In the genomic region with DNA sequence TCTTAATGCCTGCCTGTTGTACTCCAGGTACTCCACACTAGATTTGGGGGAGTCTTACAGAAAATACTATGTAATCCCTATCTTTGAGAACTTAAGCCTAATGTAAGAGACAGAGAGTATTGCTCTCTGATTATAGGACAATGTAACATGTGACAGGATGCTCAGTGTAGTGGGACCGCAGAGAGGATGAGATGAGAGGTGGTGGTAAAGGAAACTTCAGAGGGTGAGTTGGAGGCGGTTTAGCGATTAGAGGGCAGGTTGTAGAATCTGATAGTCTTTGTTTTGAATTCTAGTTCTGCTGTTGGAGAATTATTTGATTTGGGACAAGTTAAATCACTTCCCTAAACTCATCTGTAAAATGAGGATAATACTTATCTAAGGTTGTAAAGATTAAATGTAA, we compare ENCODE assay signal across 9 cellular contexts. TPM values are rescaled to one million over a fixed set of nuclear protein-coding genes. Genes with fewer than 3 reads are reported as not detected.
DNase-seq lines count a peak whose midpoint lies in the region; ATAC-seq, FAIRE-seq and TF ChIP-seq lines count a peak whose summit lies in the region.
"Had no signal": no experiment of that assay in that cellular context is flagged by ENCODE, and none has a peak within 500 bp of the region (broad histone marks: within the 10 kb centered on the region; RNA-seq: fewer than 3 reads in every experiment).

No MANE protein-coding gene starts in this region.

- TF ChIP-seq POLR2A in gastroesophageal sphincter (IDR thresholded peaks at IDR 0.05) = no peak

- no peaks in the 10 kb centered on the region for H3K27me3 ChIP-seq in CD4-positive, alpha-beta T cell (ENCODE audit: control insufficient read depth, insufficient read depth, low read length)
- H3K27me3 ChIP-seq in H7 (ENCODE audit: control insufficient read depth, insufficient read depth, low read length) (peaks cover 52% of the 10 kb centered on the region), gastroesophageal sphincter (no peaks in the 10 kb centered on the region)

- H3K4me1 Mint-ChIP-seq in CD4-positive, alpha-beta T cell (ENCODE audit: low read depth) = peaks cover 77% of the 10 kb centered on the region
- H3K4me1 Mint-ChIP-seq in activated T-helper 1 cell treated with anti-CD3 and anti-CD28 coated beads, Interleukin-12 subunit alpha, Interleukin-12 subunit beta, Interleukin-2, Interleukin-4 antibody, amounts not matched to agents 30 ng/mL and 10 ng/mL and 1 ng/mL, durations not matched to agents 14 hours and 24 hours and 36 hours (ENCODE audit: low read depth) = peaks cover 67% of the 10 kb centered on the region

- peak overlapping the region; percentile 2 for H3K27ac ChIP-seq in CD4-positive, alpha-beta T cell (ENCODE audit: low read depth, low read length)
- H3K27ac ChIP-seq in gastroesophageal sphincter = no peak overlapping the region
- H3K27ac ChIP-seq: C4-2B had no signal

- H3K9me3 ChIP-seq in CD4-positive, alpha-beta T cell (ENCODE audit: control insufficient read depth, low read length) = no peaks in the 10 kb centered on the region
- H3K9me3 ChIP-seq in gastroesophageal sphincter = no peaks in the 10 kb centered on the region

- 85 to 95% methylated on average over 3 of the region's 3 CpGs for WGBS in gastroesophageal sphincter (ENCODE audit: low coverage in 1 of 2), 2 donors

- peak overlapping the region; percentile 60 for H3K27ac Mint-ChIP-seq in CD4-positive, alpha-beta T cell
- H3K27ac Mint-ChIP-seq in activated T-helper 1 cell treated with anti-CD3 and anti-CD28 coated beads, Interleukin-12 subunit alpha, Interleukin-12 subunit beta, Interleukin-2, Interleukin-4 antibody, amounts not matched to agents 30 ng/mL and 10 ng/mL and 1 ng/mL, durations not matched to agents 14 hours and 24 hours and 36 hours = peak overlapping the region; percentile 49

- peaks cover 0 to 16% (median 5%) of the 10 kb centered on the region in 3 donors for H3K4me1 ChIP-seq in gastroesophageal sphincter

- ATAC-seq in CD4-positive, alpha-beta T cell (ENCODE audit: poor library complexity) = peak; percentile 84
- ATAC-seq in GM19455 (IDR thresholded peaks at IDR 0.05; ENCODE audit: unreplicated experiment) (peak; percentile 79), HG03378 (IDR thresholded peaks at IDR 0.05; ENCODE audit: unreplicated experiment) (peak; percentile 94), gastroesophageal sphincter (no peak)

- H3K36me3 ChIP-seq in H7 (replicated peaks; ENCODE audit: control insufficient read depth, insufficient read depth, low read length) (no peaks in the 10 kb centered on the region), gastroesophageal sphincter (peaks cover 0 to 16% of the 10 kb centered on the region in 2 donors)

- no peak for TF ChIP-seq CTCF in CD4-positive, alpha-beta T cell (IDR thresholded peaks at IDR 0.05)
- TF ChIP-seq CTCF in gastroesophageal sphincter (IDR thresholded peaks at IDR 0.05) = no peak

- CTCF ChIA-PET in CD4-positive, alpha-beta T cell (lab: Charles Lee) = no interaction called here

- no peak for TF ChIP-seq EP300 in gastroesophageal sphincter (IDR thresholded peaks at IDR 0.05)

- POLR2A ChIA-PET in CD4-positive, alpha-beta T cell (lab: Charles Lee) = no interaction called here

- DNase-seq in CD4-positive, alpha-beta T cell = peak in 8 of 10 experiments; percentile 15 to 44 (median 26)
- DNase-seq in activated T-helper 1 cell treated with anti-CD3 and anti-CD28 coated beads, Interleukin-12 subunit alpha, Interleukin-12 subunit beta, Interleukin-2, Interleukin-4 antibody, amounts not matched to agents 30 ng/mL and 10 ng/mL and 1 ng/mL, durations not matched to agents 14 hours and 24 hours and 36 hours (ENCODE audit: low spot score) = peak; percentile 51
- no peak for DNase-seq in HTR-8/SVneo (ENCODE audit: insufficient read length, low spot score)
- no peak for DNase-seq in H7
- DNase-seq in posterior vena cava (ENCODE audit: low spot score) = no peak

- H3K4me3 Mint-ChIP-seq in CD4-positive, alpha-beta T cell = peak overlapping the region; percentile 57
- H3K4me3 Mint-ChIP-seq in activated T-helper 1 cell treated with anti-CD3 and anti-CD28 coated beads, Interleukin-12 subunit alpha, Interleukin-12 subunit beta, Interleukin-2, Interleukin-4 antibody, amounts not matched to agents 30 ng/mL and 10 ng/mL and 1 ng/mL, durations not matched to agents 14 hours and 24 hours and 36 hours = peak overlapping the region; percentile 6

- FAIRE-seq in HTR-8/SVneo (lab: Jason Lieb, UNC) = no peak

- intact Hi-C loops in CD4-positive, alpha-beta T cell (cut with DNase I, micrococcal nuclease) = loop anchor here (2.0 to 10.0 kb wide), 3 partner anchors 218 to 856 kb away; a partner anchor contains a TSS
- intact Hi-C loops in activated T-helper 1 cell treated with anti-CD3 and anti-CD28 coated beads, Interleukin-12 subunit alpha, Interleukin-12 subunit beta, Interleukin-2, Interleukin-4 antibody, amounts not matched to agents 30 ng/mL and 10 ng/mL and 1 ng/mL, durations not matched to agents 14 hours and 24 hours and 36 hours (cut with micrococcal nuclease) = loop anchor here (2.0 to 5.0 kb wide), 3 partner anchors 156 to 653 kb away; a partner anchor contains a TSS
- intact Hi-C loops in posterior vena cava (cut with DNase I) = no loop called here

- H3K4me3 ChIP-seq in H7 (ENCODE audit: insufficient read depth, low read depth, low read length) = no peak overlapping the region
- no peak overlapping the region for H3K4me3 ChIP-seq in gastroesophageal sphincter

- peaks cover 43% of the 10 kb centered on the region for H3K36me3 Mint-ChIP-seq in CD4-positive, alpha-beta T cell (ENCODE audit: low read depth)
- H3K36me3 Mint-ChIP-seq in activated T-helper 1 cell treated with anti-CD3 and anti-CD28 coated beads, Interleukin-12 subunit alpha, Interleukin-12 subunit beta, Interleukin-2, Interleukin-4 antibody, amounts not matched to agents 30 ng/mL and 10 ng/mL and 1 ng/mL, durations not matched to agents 14 hours and 24 hours and 36 hours (ENCODE audit: low read depth) = peaks cover 12% of the 10 kb centered on the region

- no peaks in the 10 kb centered on the region for H3K9me3 Mint-ChIP-seq in CD4-positive, alpha-beta T cell
- no peaks in the 10 kb centered on the region for H3K9me3 Mint-ChIP-seq in activated T-helper 1 cell treated with anti-CD3 and anti-CD28 coated beads, Interleukin-12 subunit alpha, Interleukin-12 subunit beta, Interleukin-2, Interleukin-4 antibody, amounts not matched to agents 30 ng/mL and 10 ng/mL and 1 ng/mL, durations not matched to agents 14 hours and 24 hours and 36 hours

- no peaks in the 10 kb centered on the region for H3K27me3 Mint-ChIP-seq in CD4-positive, alpha-beta T cell
- no peaks in the 10 kb centered on the region for H3K27me3 Mint-ChIP-seq in activated T-helper 1 cell treated with anti-CD3 and anti-CD28 coated beads, Interleukin-12 subunit alpha, Interleukin-12 subunit beta, Interleukin-2, Interleukin-4 antibody, amounts not matched to agents 30 ng/mL and 10 ng/mL and 1 ng/mL, durations not matched to agents 14 hours and 24 hours and 36 hours (ENCODE audit: insufficient read depth)

RNA-seq across cellular contexts. Expression of a gene that starts 5.4 kb away (rescaled TPM):
- total RNA-seq in CD4-positive, alpha-beta T cell = 10 to 100 TPM; 35.7 to 37.2 TPM
- total RNA-seq in activated T-helper 1 cell treated with anti-CD3 and anti-CD28 coated beads, Interleukin-12 subunit alpha, Interleukin-12 subunit beta, Interleukin-2, Interleukin-4 antibody, amounts not matched to agents 30 ng/mL and 10 ng/mL and 1 ng/mL, durations not matched to agents 14 hours and 24 hours and 36 hours = 48.7 and 49.0 TPM in 2 replicates
- 2.7 and 2.8 TPM in 2 replicates for total RNA-seq in H7 (2014; rRNA removed; shearing (Covaris generic))
- total RNA-seq in gastroesophageal sphincter (10 to 100 TPM; 11.2 to 17.8 (median 12.9) TPM), posterior vena cava (10 to 100 TPM; 39.9 to 48.1 TPM)

Comparison
In these comparisons a context has a peak if more than half of its experiments do, and no peak if none do; other contexts are left out.
1. DNase-seq: peak in CD4-positive, alpha-beta T cell (8 of 10) and activated T-helper 1 cell treated with anti-CD3 and anti-CD28 coated beads, Interleukin-12 subunit alpha, Interleukin-12 subunit beta, Interleukin-2, Interleukin-4 antibody, amounts not matched to agents 30 ng/mL and 10 ng/mL and 1 ng/mL, durations not matched to agents 14 hours and 24 hours and 36 hours (single experiment); none in HTR-8/SVneo (single experiment), H7 (single experiment) and posterior vena cava (single experiment).
2. intact Hi-C loops: an anchor here in CD4-positive, alpha-beta T cell (2.0 to 10.0 kb wide) and activated T-helper 1 cell treated with anti-CD3 and anti-CD28 coated beads, Interleukin-12 subunit alpha, Interleukin-12 subunit beta, Interleukin-2, Interleukin-4 antibody, amounts not matched to agents 30 ng/mL and 10 ng/mL and 1 ng/mL, durations not matched to agents 14 hours and 24 hours and 36 hours (2.0 to 5.0 kb wide); none called in posterior vena cava.